Comparison of ENCODE assay signal across 8 cellular contexts in the genomic region with DNA sequence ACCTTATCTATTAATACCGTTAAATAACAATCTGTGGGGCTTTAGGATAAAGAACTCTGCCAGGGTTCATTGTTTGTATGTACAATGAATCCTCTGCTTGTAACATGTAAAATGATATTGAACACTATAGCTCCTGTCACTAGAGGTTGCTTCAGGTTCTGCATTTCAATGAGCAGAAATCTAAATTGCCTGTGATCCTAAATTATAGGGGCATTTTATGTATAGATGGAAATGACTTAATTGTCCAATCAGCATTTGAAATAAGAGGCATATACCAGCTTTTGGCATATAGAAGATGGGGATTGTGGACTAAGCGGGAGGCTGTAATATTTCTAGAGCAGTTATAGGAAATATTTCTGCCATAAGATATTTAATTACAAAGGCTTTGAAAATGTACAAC. TPM values are rescaled to one million over a fixed set of nuclear protein-coding genes. Genes with fewer than 3 reads are reported as not detected.
DNase-seq lines count a peak whose midpoint lies in the region; ATAC-seq, FAIRE-seq and TF ChIP-seq lines count a peak whose summit lies in the region.

No MANE protein-coding gene starts in this region.

- peaks cover 30% of the 10 kb centered on the region for H4K20me1 ChIP-seq in osteoblast (ENCODE audit: insufficient read depth, low read length)

- peak; percentile 24 for DNase-seq in NCI-H2107 treated with DMSO at 0.1 percent for 48 hours (lab: John Stamatoyannopoulos, UW; ENCODE audit: unreplicated experiment)
- no peak for DNase-seq in NCI-H2107 (lab: John Stamatoyannopoulos, UW)
- peak; percentile 17 for DNase-seq in NB4 (ENCODE audit: low read depth)
- DNase-seq in bronchial epithelial cell (ENCODE audit: low read depth), result no peak
- DNase-seq in osteoblast (ENCODE audit: insufficient read length, low spot score, missing footprints), result peak; percentile 59
- DNase-seq in superior temporal gyrus (ENCODE audit: extremely low spot score), result no peak
- no peak for DNase-seq in D341Med (ENCODE audit: low spot score)

- peaks cover 63% of the 10 kb centered on the region for H3K79me2 ChIP-seq in osteoblast (ENCODE audit: insufficient read depth, low read length)

- no peak for TF ChIP-seq POLR2A in NB4 (IDR thresholded peaks at IDR 0.05; ENCODE audit: extremely low read depth, insufficient read length)

- peak overlapping the region; percentile 91 for H3K4me2 ChIP-seq in osteoblast (ENCODE audit: insufficient read depth, low read length)

- no peaks in the 10 kb centered on the region for H3K36me3 ChIP-seq in bronchial epithelial cell (ENCODE audit: control insufficient read depth, insufficient read depth, low read length)
- no peaks in the 10 kb centered on the region for H3K36me3 ChIP-seq in osteoblast (ENCODE audit: insufficient read depth, low read length)

- peaks cover 9% of the 10 kb centered on the region for H3K4me1 ChIP-seq in osteoblast (ENCODE audit: insufficient read depth, low read length)

- no peak for ATAC-seq in GM18498 (IDR thresholded peaks at IDR 0.05; ENCODE audit: unreplicated experiment)

- H3K9me3 ChIP-seq in osteoblast (ENCODE audit: low read depth, low read length), result no peaks in the 10 kb centered on the region

- H3K27ac ChIP-seq in osteoblast (ENCODE audit: low read depth, low read length), result no peak overlapping the region

- H2AFZ ChIP-seq in osteoblast (ENCODE audit: low read length), result no peak overlapping the region

- no peaks in the 10 kb centered on the region for H3K27me3 ChIP-seq in bronchial epithelial cell (ENCODE audit: control insufficient read depth, insufficient read depth, low read length)
- H3K27me3 ChIP-seq in osteoblast (ENCODE audit: insufficient read depth, low read length), result no peaks in the 10 kb centered on the region

- FAIRE-seq in bronchial epithelial cell (lab: Jason Lieb, UNC), result no peak

- peak overlapping the region; percentile 95 for H3K4me3 ChIP-seq in NB4 (ENCODE audit: low read depth, low read length)
- H3K4me3 ChIP-seq in bronchial epithelial cell (ENCODE audit: low read depth, low read length), result peak overlapping the region; percentile 92
- peak overlapping the region; percentile 95 for H3K4me3 ChIP-seq in osteoblast (ENCODE audit: insufficient read depth, low read length)

- TF ChIP-seq CTCF in NB4 (IDR thresholded peaks at IDR 0.05; ENCODE audit: low read depth, low read length) (no peak), bronchial epithelial cell (IDR thresholded peaks at IDR 0.05; ENCODE audit: insufficient read depth, low read length, severe bottlenecking) (no peak), osteoblast (IDR thresholded peaks at IDR 0.05; ENCODE audit: extremely low read depth, low read depth, low read length) (no peak)

RNA-seq across cellular contexts. Expression of a gene that starts 2.0 kb away (rescaled TPM):
- total RNA-seq in bronchial epithelial cell (25.5 and 34.1 TPM in 2 replicates), osteoblast (41.5 and 44.5 TPM in 2 replicates)

Comparison
In these comparisons a context has a peak if more than half of its experiments do, and no peak if none do; other contexts are left out.
1. DNase-seq: peak in NCI-H2107 treated with DMSO at 0.1 percent for 48 hours (single experiment), NB4 (single experiment) and osteoblast (single experiment); none in NCI-H2107 (single experiment), bronchial epithelial cell (single experiment), superior temporal gyrus (single experiment) and D341Med (single experiment).
2. Peak in every context shown above with its lines, with median percentiles within 50 percentile points of each other: H3K4me3 ChIP-seq.